Comparison of ENCODE assay signal across 9 cellular contexts in the genomic region with DNA sequence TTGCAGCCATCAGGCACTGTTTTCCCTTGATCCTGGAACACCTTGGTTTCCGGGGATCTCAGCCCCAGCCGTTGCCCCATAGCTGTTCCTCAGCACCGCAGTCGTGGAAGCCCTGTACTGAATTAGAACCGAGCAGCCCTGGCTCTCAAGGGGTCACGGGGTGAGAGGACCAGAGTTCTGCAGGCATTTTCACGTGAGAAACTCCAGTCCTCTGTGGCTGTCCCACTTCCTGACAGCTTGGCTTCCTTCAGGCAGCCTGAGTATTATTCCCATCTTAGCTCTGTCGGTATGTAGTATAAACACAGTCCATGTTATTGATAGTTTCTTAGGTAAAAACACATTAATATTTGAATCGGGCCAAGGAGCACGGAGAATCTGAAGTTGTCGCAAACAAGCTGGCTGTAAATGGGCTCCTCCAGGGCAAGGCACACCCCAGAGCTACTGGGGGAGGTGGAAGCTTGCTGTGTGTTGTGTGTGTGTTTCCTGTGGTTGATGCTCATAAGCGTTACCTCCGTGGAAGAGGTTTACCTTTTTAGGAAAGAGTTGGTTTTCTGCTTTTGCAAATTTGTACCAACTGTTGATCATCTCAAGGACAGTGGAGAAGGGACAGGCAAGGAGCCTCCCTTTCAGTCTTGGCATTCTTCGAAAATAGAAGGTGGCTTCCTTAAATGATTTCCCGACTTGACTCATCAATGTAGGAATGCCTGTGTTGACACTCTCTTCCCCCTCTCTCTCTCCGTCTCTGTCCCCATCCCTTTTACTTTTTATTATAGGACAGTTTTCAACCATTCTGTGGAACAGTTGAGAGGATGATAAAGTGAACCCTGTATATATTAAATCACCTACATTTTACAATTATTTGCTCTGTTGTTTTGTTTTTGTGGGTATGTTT.
A peak's percentile ranks its signal among the peaks of the same experiment; 100 is the strongest.
DNase-seq lines count a peak whose midpoint lies in the region; ATAC-seq and TF ChIP-seq lines count a peak whose summit lies in the region.
"Had no signal": no experiment of that assay in that cellular context is flagged by ENCODE, and none has a peak within 500 bp of the region (broad histone marks: within the 10 kb centered on the region; RNA-seq: fewer than 3 reads in every experiment).

No MANE protein-coding gene starts in this region.

- peaks cover 34% of the 10 kb centered on the region for H3K36me3 Mint-ChIP-seq in activated CD8-positive, alpha-beta T cell treated with anti-CD3 and anti-CD28 coated beads for 36 hours (ENCODE audit: low read depth)

- no peaks in the 10 kb centered on the region for H3K27me3 ChIP-seq in thoracic aorta (replicated peaks; ENCODE audit: insufficient read depth)
- H3K27me3 ChIP-seq: left lung had no signal

- POLR2A ChIA-PET in activated CD8-positive, alpha-beta T cell treated with anti-CD3 and anti-CD28 coated beads for 36 hours (lab: Charles Lee): interaction anchor here (1.6 to 3.4 kb wide), 4 partner anchors 8 to 95 kb away, joined by 5 to 21 read pairs (median 16); no protein-coding TSS in a partner anchor

- H3K9me3 ChIP-seq in thoracic aorta: no peaks in the 10 kb centered on the region
- H3K9me3 ChIP-seq: left lung had no signal

- CTCF ChIA-PET in activated CD8-positive, alpha-beta T cell treated with anti-CD3 and anti-CD28 coated beads for 36 hours (lab: Charles Lee): interaction anchor here (1.3 to 4.5 kb wide), 3 partner anchors 8 to 116 kb away, joined by 3 to 25 read pairs (median 17); no protein-coding TSS in a partner anchor

- H3K9me3 Mint-ChIP-seq in activated CD8-positive, alpha-beta T cell treated with anti-CD3 and anti-CD28 coated beads for 36 hours: peaks cover 4% of the 10 kb centered on the region

- peaks cover 86% of the 10 kb centered on the region for H3K4me1 Mint-ChIP-seq in activated CD8-positive, alpha-beta T cell treated with anti-CD3 and anti-CD28 coated beads for 36 hours (ENCODE audit: low read depth)

- TF ChIP-seq CTCF in activated CD8-positive, alpha-beta T cell treated with anti-CD3 and anti-CD28 coated beads for 36 hours (IDR thresholded peaks at IDR 0.05): no peak
- TF ChIP-seq CTCF in thoracic aorta (IDR thresholded peaks at IDR 0.05): no peak

- no peaks in the 10 kb centered on the region for H3K36me3 ChIP-seq in thoracic aorta

- peaks cover 23 to 60% of the 10 kb centered on the region in 2 donors for H3K4me1 ChIP-seq in thoracic aorta (ENCODE audit: control insufficient read depth in 1 of 2, low read depth in 2 of 2)

- intact Hi-C loops in activated CD8-positive, alpha-beta T cell treated with anti-CD3 and anti-CD28 coated beads for 36 hours (cut with micrococcal nuclease): loop anchor here (10.0 kb wide), 2 partner anchors 108 to 112 kb away; no protein-coding TSS in a partner anchor
- intact Hi-C loops in sciatic nerve (cut with DNase I): no loop called here

- peak; percentile 60 for ATAC-seq in activated CD8-positive, alpha-beta T cell treated with anti-CD3 and anti-CD28 coated beads for 36 hours
- ATAC-seq in thoracic aorta (ENCODE audit: insufficient number of reproducible peaks, low FRiP score, low read depth): no peak
- ATAC-seq in HG03354 (IDR thresholded peaks at IDR 0.05; ENCODE audit: poor library complexity, severe bottlenecking, unreplicated experiment): no peak
- no peak for ATAC-seq in sciatic nerve
- ATAC-seq: left lung had no signal

- peak overlapping the region; percentile 46 to 48 for H3K27ac ChIP-seq in thoracic aorta

- no peaks in the 10 kb centered on the region for H3K27me3 Mint-ChIP-seq in activated CD8-positive, alpha-beta T cell treated with anti-CD3 and anti-CD28 coated beads for 36 hours

- no peak overlapping the region for H3K4me3 ChIP-seq in thoracic aorta
- H3K4me3 ChIP-seq: left lung had no signal

- peak overlapping the region; percentile 84 for H3K27ac Mint-ChIP-seq in activated CD8-positive, alpha-beta T cell treated with anti-CD3 and anti-CD28 coated beads for 36 hours

- H3K4me3 Mint-ChIP-seq in activated CD8-positive, alpha-beta T cell treated with anti-CD3 and anti-CD28 coated beads for 36 hours: peak overlapping the region; percentile 47

- peak; percentile 36 for DNase-seq in activated naive CD4-positive, alpha-beta T cell treated with Interleukin-2 at 50 U/mL for 16 hours
- DNase-seq in activated naive CD4-positive, alpha-beta T cell treated with anti-CD3 and anti-CD28 coated beads, Interleukin-2, amount 50 U/mL, for 16 hours: no peak
- DNase-seq in activated CD8-positive, alpha-beta T cell treated with anti-CD3 and anti-CD28 coated beads for 36 hours: peak; percentile 61
- DNase-seq in foreskin melanocyte (peak; percentile 67), thoracic aorta (ENCODE audit: low spot score) (no peak), sciatic nerve (ENCODE audit: low spot score) (no peak)
- no peak for DNase-seq in activated CD4-positive, CD25-positive, alpha-beta regulatory T cell (lab: John Stamatoyannopoulos, UW)

Comparison
In these comparisons a context has a peak if more than half of its experiments do, and no peak if none do; other contexts are left out.
1. DNase-seq: peak in activated naive CD4-positive, alpha-beta T cell treated with Interleukin-2 at 50 U/mL for 16 hours (single experiment), activated CD8-positive, alpha-beta T cell treated with anti-CD3 and anti-CD28 coated beads for 36 hours (single experiment) and foreskin melanocyte (single experiment); none in activated naive CD4-positive, alpha-beta T cell treated with anti-CD3 and anti-CD28 coated beads, Interleukin-2, amount 50 U/mL, for 16 hours (single experiment), thoracic aorta (single experiment), activated CD4-positive, CD25-positive, alpha-beta regulatory T cell (0 of 4) and sciatic nerve (single experiment).